2 cellular contexts compared by ENCODE assay signal in the genomic region with DNA sequence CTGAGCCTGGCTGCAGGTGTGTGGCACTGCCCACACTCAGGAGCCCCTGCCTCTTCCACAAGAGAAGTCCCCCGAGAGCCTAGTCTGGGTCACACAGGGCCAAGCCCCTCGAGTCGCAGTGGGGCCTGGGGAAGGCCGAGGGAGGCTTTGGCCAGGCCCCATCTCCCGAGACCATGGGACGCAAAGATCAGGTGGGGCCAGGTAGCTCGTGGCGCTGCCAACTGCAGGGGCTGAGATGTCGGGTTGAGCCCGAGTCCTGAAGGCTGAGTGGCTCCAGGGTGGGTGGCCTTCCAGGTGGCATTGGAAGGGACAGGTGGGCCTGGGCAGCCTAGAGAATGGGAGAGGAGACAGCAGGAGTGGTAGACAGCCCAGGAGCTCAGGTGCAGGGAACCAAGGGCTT.
TF ChIP-seq lines count a peak whose summit lies in the region.

No MANE protein-coding gene starts in this region.

TF ChIP-seq in HCT116, 20 proteins besides CTCF, POLR2A, EP300 and RAD21 (continued from another document):
- TF ChIP-seq JUND (IDR thresholded peaks at IDR 0.05), result no peak

TF ChIP-seq in GM12891, 5 proteins besides CTCF, POLR2A, EP300 and RAD21 (continued from another document):
- TF ChIP-seq POU2F2 (IDR thresholded peaks at IDR 0.05; ENCODE audit: low read depth, low read length) (no peak), SPI1 (IDR thresholded peaks at IDR 0.05; ENCODE audit: low read depth, low read length) (no peak), PAX5 (IDR thresholded peaks at IDR 0.05; ENCODE audit: insufficient read depth, low read length, severe bottlenecking) (no peak)
